ENCODE assay signal across 1 cellular context in the genomic region with DNA sequence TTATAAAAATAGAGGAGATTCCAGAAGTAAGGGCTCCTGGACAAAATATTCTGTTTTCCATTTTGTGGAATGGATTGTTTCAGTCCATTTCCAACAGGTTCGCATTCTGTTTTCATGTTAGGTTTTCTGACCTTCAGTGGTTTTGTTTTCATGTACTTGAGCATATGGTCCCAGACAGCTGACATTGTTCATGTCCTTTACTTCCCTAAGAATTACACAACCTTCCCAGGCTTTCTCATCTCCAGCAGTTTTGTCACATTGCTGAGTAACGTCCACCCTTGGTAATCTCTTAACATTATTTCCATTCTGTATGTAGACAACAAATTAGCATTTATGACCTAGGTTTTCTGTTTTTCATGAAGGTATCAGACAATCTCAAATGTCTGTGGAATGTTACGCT.
TF ChIP-seq lines count a peak whose summit lies in the region.

No MANE protein-coding gene starts in this region.

TF ChIP-seq in HCT116, 20 proteins besides CTCF, POLR2A, EP300 and RAD21 (continued from another document):
- TF ChIP-seq POLR2AphosphoS5 (IDR thresholded peaks at IDR 0.05; ENCODE audit: low read depth, low read length) (peak; percentile 4), SIN3A (IDR thresholded peaks at IDR 0.05; ENCODE audit: low read depth) (0 out of 2 replicates have a peak, but pooled peaks have one; percentile 3), CEBPB (IDR thresholded peaks at IDR 0.05; ENCODE audit: low read depth) (no peak), JUND (IDR thresholded peaks at IDR 0.05) (0 out of 2 replicates have a peak, but pooled peaks have one; percentile 13), EZH2 (IDR thresholded peaks at IDR 0.05) (no peak)
- TF ChIP-seq, protein P1, sequence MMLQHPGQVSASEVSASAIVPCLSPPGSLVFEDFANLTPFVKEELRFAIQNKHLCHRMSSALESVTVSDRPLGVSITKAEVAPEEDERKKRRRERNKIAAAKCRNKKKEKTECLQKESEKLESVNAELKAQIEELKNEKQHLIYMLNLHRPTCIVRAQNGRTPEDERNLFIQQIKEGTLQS (IDR thresholded peaks at IDR 0.05) = no peak
- TF ChIP-seq, protein P2, sequence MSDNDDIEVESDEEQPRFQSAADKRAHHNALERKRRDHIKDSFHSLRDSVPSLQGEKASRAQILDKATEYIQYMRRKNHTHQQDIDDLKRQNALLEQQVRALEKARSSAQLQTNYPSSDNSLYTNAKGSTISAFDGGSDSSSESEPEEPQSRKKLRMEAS (IDR thresholded peaks at IDR 0.05) = peak; percentile 20; the same call in 1 of the 2 replicates
